1 cellular context compared by ENCODE assay signal in genomic region chr15:90902996-90903732, GRCh38.
TF ChIP-seq lines count a peak whose summit lies in the region.

Gene MAN2A2, plus strand, starts transcription at chr15:90903302. Its CDS starts 906 bp downstream, at chr15:90904208.

TF ChIP-seq in HepG2, 621 proteins besides CTCF, POLR2A, EP300 and RAD21 (continued from another document and continues in another):
- TF ChIP-seq AHDC1 (CRISPR knock-in tag; IDR thresholded peaks at IDR 0.05; ENCODE audit: borderline replicate concordance) (no peak), ZNF431 (CRISPR knock-in tag; IDR thresholded peaks at IDR 0.05; ENCODE audit: borderline replicate concordance, low read depth) (no peak), ZFP62 (CRISPR knock-in tag; IDR thresholded peaks at IDR 0.05) (no peak), ZNF20 (CRISPR knock-in tag; IDR thresholded peaks at IDR 0.05) (no peak), ZNF850 (CRISPR knock-in tag; conservative IDR thresholded peaks at IDR 0.05) (no peak), ZNF687 (CRISPR knock-in tag; IDR thresholded peaks at IDR 0.05) (peak; percentile 74), HES4 (CRISPR knock-in tag; IDR thresholded peaks at IDR 0.05; ENCODE audit: borderline replicate concordance) (0 out of 2 replicates have a peak, but pooled peaks have one; percentile 23), KDM2A (CRISPR knock-in tag; IDR thresholded peaks at IDR 0.05; ENCODE audit: borderline replicate concordance, low read depth) (peak; percentile 60), ZSCAN12 (CRISPR knock-in tag; IDR thresholded peaks at IDR 0.05) (no peak), ZC3H4 (CRISPR knock-in tag; IDR thresholded peaks at IDR 0.05; ENCODE audit: borderline replicate concordance) (no peak), ZBTB34 (CRISPR knock-in tag; IDR thresholded peaks at IDR 0.05) (no peak), ZNF577 (CRISPR knock-in tag; IDR thresholded peaks at IDR 0.05; ENCODE audit: borderline replicate concordance, low read depth) (no peak), ZMAT3 (CRISPR knock-in tag; conservative IDR thresholded peaks at IDR 0.05) (0 out of 2 replicates have a peak, but pooled peaks have one; percentile 40), KDM4B (CRISPR knock-in tag; IDR thresholded peaks at IDR 0.05) (0 out of 2 replicates have a peak, but pooled peaks have one; percentile 37), IKZF5 (CRISPR knock-in tag; IDR thresholded peaks at IDR 0.05) (peak; percentile 28; the same call in 1 of the 2 replicates), MEF2D (CRISPR knock-in tag; IDR thresholded peaks at IDR 0.05) (no peak), ZNF501 (CRISPR knock-in tag; IDR thresholded peaks at IDR 0.05) (peak; percentile 23; the same call in 1 of the 2 replicates), YEATS4 (CRISPR knock-in tag; IDR thresholded peaks at IDR 0.05; ENCODE audit: borderline replicate concordance) (peak; percentile 57; the same call in 1 of the 2 replicates), BRCA1 (CRISPR knock-in tag; IDR thresholded peaks at IDR 0.05) (no peak), ZGPAT (CRISPR knock-in tag; IDR thresholded peaks at IDR 0.05) (0 out of 2 replicates have a peak, but pooled peaks have one; percentile 28), ZNF17 (CRISPR knock-in tag; IDR thresholded peaks at IDR 0.05) (no peak), TAF1 (CRISPR knock-in tag; IDR thresholded peaks at IDR 0.05) (0 out of 2 replicates have a peak, but pooled peaks have one; percentile 31), ZFX (CRISPR knock-in tag; IDR thresholded peaks at IDR 0.05; ENCODE audit: low read depth) (0 out of 2 replicates have a peak, but pooled peaks have one; percentile 13), XRCC5 (optimal IDR thresholded peaks at IDR 0.05; ENCODE audit: low read length) (no peak), ZNF777 (CRISPR knock-in tag; IDR thresholded peaks at IDR 0.05) (peak; percentile 76), PITX1 (CRISPR knock-in tag; IDR thresholded peaks at IDR 0.05) (no peak), ZBTB37 (CRISPR knock-in tag; IDR thresholded peaks at IDR 0.05) (0 out of 2 replicates have a peak, but pooled peaks have one; percentile 39), ZNF614 (CRISPR knock-in tag; IDR thresholded peaks at IDR 0.05; ENCODE audit: borderline replicate concordance) (0 out of 2 replicates have a peak, but pooled peaks have one; percentile 20), KMT2B (CRISPR knock-in tag; IDR thresholded peaks at IDR 0.05) (no peak), ZBTB44 (CRISPR knock-in tag; IDR thresholded peaks at IDR 0.05) (0 out of 2 replicates have a peak, but pooled peaks have one; percentile 60), ATF3 (CRISPR knock-in tag; IDR thresholded peaks at IDR 0.05) (no peak), SNAI1 (CRISPR knock-in tag; IDR thresholded peaks at IDR 0.05; ENCODE audit: borderline replicate concordance) (peak; percentile 72; the same call in 1 of the 2 replicates), ZNF232 (CRISPR knock-in tag; IDR thresholded peaks at IDR 0.05; ENCODE audit: borderline replicate concordance) (0 out of 2 replicates have a peak, but pooled peaks have one; percentile 11), POLR2G (IDR thresholded peaks at IDR 0.05; ENCODE audit: low read depth, low read length) (peak; percentile 50), PHF5A (CRISPR knock-in tag; IDR thresholded peaks at IDR 0.05; ENCODE audit: low read depth, unreplicated experiment) (no peak), RXRA (CRISPR knock-in tag; IDR thresholded peaks at IDR 0.05) (peak; percentile 32; the same call in 1 of the 2 replicates), SAP130 (CRISPR knock-in tag; IDR thresholded peaks at IDR 0.05; ENCODE audit: low read depth) (peak; percentile 36), SP4 (CRISPR knock-in tag; IDR thresholded peaks at IDR 0.05) (peak; percentile 36; the same call in 1 of the 2 replicates), SIN3A (IDR thresholded peaks at IDR 0.05; ENCODE audit: borderline replicate concordance, low read depth, low read length) (0 out of 2 replicates have a peak, but pooled peaks have one; percentile 3), MAX (IDR thresholded peaks at IDR 0.05) (0 out of 2 replicates have a peak, but pooled peaks have one; percentile 26), ZNF317 (CRISPR knock-in tag; IDR thresholded peaks at IDR 0.05) (no peak), SNAPC2 (CRISPR knock-in tag; IDR thresholded peaks at IDR 0.05) (0 out of 2 replicates have a peak, but pooled peaks have one; percentile 36), ZNF143 (CRISPR knock-in tag; IDR thresholded peaks at IDR 0.05) (no peak), ZNF691 (CRISPR knock-in tag; IDR thresholded peaks at IDR 0.05; ENCODE audit: borderline replicate concordance, low read depth) (no peak), PAF1 (CRISPR knock-in tag; IDR thresholded peaks at IDR 0.05) (no peak), FOXA3 (CRISPR knock-in tag; IDR thresholded peaks at IDR 0.05) (no peak), TRIM24 (CRISPR knock-in tag; IDR thresholded peaks at IDR 0.05) (no peak), ZNF563 (CRISPR knock-in tag; IDR thresholded peaks at IDR 0.05) (peak; percentile 37; the same call in 1 of the 2 replicates)
